Comparison of ENCODE assay signal across 10 cellular contexts in the genomic region with DNA sequence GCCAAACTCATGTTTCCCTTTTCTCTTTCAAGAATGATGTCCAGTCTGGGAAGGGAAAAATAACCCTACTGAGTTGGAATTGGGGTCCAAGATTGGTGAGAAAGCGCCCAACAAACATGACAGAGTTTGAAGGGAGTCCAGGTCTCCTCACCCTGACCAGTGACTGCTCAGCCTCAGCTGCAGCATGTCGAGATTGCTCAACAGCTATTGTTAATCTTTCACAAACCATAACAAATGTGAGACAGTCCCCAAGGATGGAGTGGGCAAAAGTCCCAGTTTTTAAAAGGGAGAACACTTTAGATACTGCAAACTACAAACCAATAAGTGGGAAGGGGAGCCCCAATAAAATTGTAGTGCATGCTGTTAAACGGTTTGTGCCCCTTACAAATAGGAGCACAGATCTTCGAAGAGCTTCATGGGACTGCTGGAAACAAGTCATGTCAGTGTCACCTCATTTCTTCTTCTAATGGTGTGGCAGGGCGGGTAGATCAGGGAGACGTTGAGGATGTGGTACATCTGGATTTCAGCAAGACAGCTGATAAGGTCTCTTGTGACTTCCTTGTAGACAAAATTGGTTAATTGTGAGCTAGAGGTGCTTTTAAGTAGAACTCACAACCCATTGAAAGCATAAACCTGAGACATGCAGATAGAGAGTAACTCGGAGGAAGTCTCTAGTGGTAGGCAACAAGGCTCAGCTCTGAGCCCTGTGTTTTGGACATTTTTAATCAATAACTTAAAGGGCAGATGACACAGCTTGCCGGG.
A peak's percentile ranks its signal among the peaks of the same experiment; 100 is the strongest.
DNase-seq lines count a peak whose midpoint lies in the region; ATAC-seq and TF ChIP-seq lines count a peak whose summit lies in the region.
"Had no signal": no experiment of that assay in that cellular context is flagged by ENCODE, and none has a peak within 500 bp of the region (broad histone marks: within the 10 kb centered on the region; RNA-seq: fewer than 3 reads in every experiment).

No MANE protein-coding gene starts in this region.

- H3K27ac Mint-ChIP-seq in natural killer cell = peak overlapping the region in 1 of 2 donors; percentile 51

- H3K4me1 ChIP-seq in esophagus squamous epithelium = peaks cover 19 to 32% (median 30%) of the 10 kb centered on the region in 3 donors

- peaks cover 12 to 25% of the 10 kb centered on the region in 2 donors for H3K4me1 Mint-ChIP-seq in natural killer cell

- intact Hi-C loops in esophagus squamous epithelium (cut with DNase I) = no loop called here
- intact Hi-C loops in natural killer cell (cut with micrococcal nuclease) = no loop called here

- no peaks in the 10 kb centered on the region for H3K9me3 Mint-ChIP-seq in natural killer cell

- H3K36me3 Mint-ChIP-seq in natural killer cell = no peaks in the 10 kb centered on the region

- 51% methylated on average over 8 of the region's 8 CpGs for WGBS in esophagus squamous epithelium, 2 donors

- H3K36me3 ChIP-seq in esophagus squamous epithelium = no peaks in the 10 kb centered on the region

- peak overlapping the region in 1 of 4 donors; percentile 4 for H3K4me3 ChIP-seq in esophagus squamous epithelium

- peak in 1 of 3 donors; percentile 90 for ATAC-seq in natural killer cell
- no peak for ATAC-seq in GM19467 (IDR thresholded peaks at IDR 0.05; ENCODE audit: unreplicated experiment)
- ATAC-seq in GM19328 (IDR thresholded peaks at IDR 0.05; ENCODE audit: unreplicated experiment) = no peak
- ATAC-seq in HG03520 (IDR thresholded peaks at IDR 0.05; ENCODE audit: unreplicated experiment) = no peak

- H3K27ac ChIP-seq in esophagus squamous epithelium = peak overlapping the region in 3 of 4 donors; percentile 34 to 60 (median 35)

- no peaks in the 10 kb centered on the region for H3K27me3 Mint-ChIP-seq in natural killer cell (ENCODE audit: low read depth in 2 of 2)

- H3K27me3 ChIP-seq in esophagus squamous epithelium = no peaks in the 10 kb centered on the region

- H3K4me3 Mint-ChIP-seq in natural killer cell = peak overlapping the region; percentile 68

- TF ChIP-seq POLR2A in esophagus squamous epithelium (IDR thresholded peaks at IDR 0.05) = no peak

- TF ChIP-seq CTCF in esophagus squamous epithelium (IDR thresholded peaks at IDR 0.05) (no peak), natural killer cell (IDR thresholded peaks at IDR 0.05) (no peak)

- peak; percentile 34 for DNase-seq in EL
- peak; percentile 62 for DNase-seq in SK-N-DZ (ENCODE audit: low spot score)
- no peak for DNase-seq in esophagus squamous epithelium (lab: John Stamatoyannopoulos, UW)
- no peak for DNase-seq in natural killer cell
- DNase-seq in effector CD8-positive, alpha-beta T cell (lab: John Stamatoyannopoulos, UW) = no peak
- DNase-seq: NCI-H187, nucleus accumbens had no signal

- no peaks in the 10 kb centered on the region for H3K9me3 ChIP-seq in esophagus squamous epithelium

Comparison
In these comparisons a context has a peak if more than half of its experiments do, and no peak if none do; other contexts are left out.
1. DNase-seq: peak in EL (single experiment) and SK-N-DZ (single experiment); none in esophagus squamous epithelium (single experiment), natural killer cell (single experiment) and effector CD8-positive, alpha-beta T cell (single experiment).